In the genomic region with DNA sequence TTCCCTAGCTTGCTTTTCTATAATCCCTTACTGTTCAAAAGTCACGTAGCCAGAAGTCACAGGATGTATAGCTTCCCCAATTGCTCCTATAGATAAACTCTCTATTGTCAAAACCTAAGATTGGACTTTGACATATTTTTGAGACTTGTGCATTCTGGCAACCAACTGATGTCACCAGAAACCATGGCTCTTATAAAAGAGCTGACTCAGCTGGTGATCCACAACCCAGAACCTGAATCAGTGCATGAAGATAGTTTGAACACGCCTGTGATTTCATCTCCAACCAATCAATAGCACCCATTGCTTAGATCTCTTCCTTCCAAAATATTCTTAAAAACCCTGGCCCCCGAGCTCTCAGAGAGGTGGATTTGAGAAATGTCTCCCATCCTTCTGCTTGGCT, we compare ENCODE assay signal across 26 cellular contexts.
"Had no signal": no experiment of that assay in that cellular context is flagged by ENCODE, and none has a peak within 500 bp of the region (broad histone marks: within the 10 kb centered on the region; RNA-seq: fewer than 3 reads in every experiment).

No MANE protein-coding gene starts in this region.

- H3K27ac ChIP-seq: neutrophil, parathyroid adenoma, psoas muscle, skin epidermis, stomach, thoracic aorta, thyroid gland, tibial nerve, upper lobe of left lung, vagina had no signal

- H3K4me3 ChIP-seq: psoas muscle, skin epidermis, stomach, thoracic aorta, thyroid gland, tibial nerve, upper lobe of left lung, vagina had no signal

- H2AFZ ChIP-seq: parathyroid adenoma had no signal

- H3K36me3 ChIP-seq: neutrophil, stomach, thoracic aorta, thyroid gland, tibial nerve, upper lobe of left lung, vagina had no signal

- ATAC-seq: naive thymus-derived CD8-positive, alpha-beta T cell; natural killer cell treated with Interleukin-12 subunit alpha and Interleukin-12 subunit beta and Interleukin-15 and Interleukin-18, amount 100 ng/mL, for 72 hours; psoas muscle; right cardiac atrium; sciatic nerve; stimulated activated effector memory CD8-positive, alpha-beta T cell treated with anti-CD3 and anti-CD28 coated beads, Interleukin-12 subunit alpha, Interleukin-12 subunit beta, amount 100 ng/mL, for 72 hours; stimulated activated naive B cell treated with anti-CD40 and anti-IgM and Interleukin-4, amounts not matched to agents 10 μg/mL and 1 μg/mL and 100 μg/mL, for 72 hours had no signal

- H3K79me2 ChIP-seq: parathyroid adenoma had no signal

- H3K9me3 ChIP-seq: neutrophil, psoas muscle, thoracic aorta, thyroid gland, tibial nerve, vagina had no signal

- H3K9ac ChIP-seq: parathyroid adenoma had no signal

- DNase-seq: naive thymus-derived CD8-positive, alpha-beta T cell; nephron progenitor cell; nucleus accumbens; posterior cingulate gyrus; psoas muscle; right cardiac atrium; stimulated activated CD4-positive, alpha-beta T cell treated with anti-CD3 and anti-CD28 coated beads, Interleukin-15, amount 100 ng/mL, for 24 hours; stimulated activated CD4-positive, alpha-beta T cell treated with anti-CD3 and anti-CD28 coated beads, Interleukin-2, amount 100 ng/mL, for 24 hours; stimulated activated CD4-positive, alpha-beta T cell treated with anti-CD3 and anti-CD28 coated beads, Interleukin-2, amount 100 ng/mL, for 48 hours; stimulated activated CD4-positive, alpha-beta T cell treated with anti-CD3 and anti-CD28 coated beads, Interleukin-4, amount 100 ng/mL, for 24 hours; stimulated activated naive B cell treated with anti-CD40 and anti-IgM and Interleukin-4, amounts not matched to agents 10 μg/mL and 1 μg/mL and 100 μg/mL, for 72 hours; stimulated activated naive CD4-positive, alpha-beta T cell treated with Interleukin-2 at 50 U/mL for 16 hours; stomach; thyroid gland; trophoblast cell; upper lobe of left lung had no signal

- H3K4me1 ChIP-seq: parathyroid adenoma, psoas muscle, stomach, tibial nerve, upper lobe of left lung, vagina had no signal

- FAIRE-seq: urothelium cell line had no signal

- H3K27me3 ChIP-seq: neutrophil, stomach, thyroid gland, tibial nerve, upper lobe of left lung, vagina had no signal
